ENCODE assay signal across 9 cellular contexts in genomic region chr11:29019960-29020683, GRCh38.
DNase-seq lines count a peak whose midpoint lies in the region; FAIRE-seq and TF ChIP-seq lines count a peak whose summit lies in the region.
"Had no signal": no experiment of that assay in that cellular context is flagged by ENCODE, and none has a peak within 500 bp of the region (broad histone marks: within the 10 kb centered on the region; RNA-seq: fewer than 3 reads in every experiment).

No MANE protein-coding gene starts in this region.

- no peak for TF ChIP-seq POLR2A in H1 (IDR thresholded peaks at IDR 0.05; ENCODE audit: control extremely low read depth in 1 of 2, low read depth in 2 of 2, low read length in 2 of 2)
- TF ChIP-seq POLR2A in adrenal gland (IDR thresholded peaks at IDR 0.05): no peak

- no peak overlapping the region for H3K9ac ChIP-seq in H1 (replicated peaks in 1 of 4; ENCODE audit: extremely low read depth in 1 of 4, low read depth in 3 of 4, low read length in 3 of 4)

- no peak overlapping the region for H2BK12ac ChIP-seq in H1 (ENCODE audit: low read depth, low read length)

- no peak overlapping the region for H4K91ac ChIP-seq in H1 (replicated peaks; ENCODE audit: insufficient read length, low read length)

- no peak overlapping the region for H4K5ac ChIP-seq in H1 (ENCODE audit: insufficient read length, low read depth, low read length)

- H3K9me3 ChIP-seq in H1 (ENCODE audit: insufficient read depth in 2 of 2, low read depth in 1 of 2, low read length in 1 of 2): no peaks in the 10 kb centered on the region
- H3K9me3 ChIP-seq in tibial artery: no peaks in the 10 kb centered on the region
- H3K9me3 ChIP-seq in adrenal gland (replicated peaks in 1 of 3): no peaks in the 10 kb centered on the region
- H3K9me3 ChIP-seq: upper lobe of right lung had no signal

- CTCF ChIA-PET in H1 (lab: Charles Lee; ENCODE audit: partially characterized antibody): interaction anchor here (0.5 to 3.4 kb wide), 36 partner anchors 9 to 1855 kb away, joined by 3 to 24 read pairs (median 4); partner anchors contain the start of gene BDNF

- peak; percentile 59 to 65 for TF ChIP-seq RAD21 in H1 (IDR thresholded peaks at IDR 0.05 in 1 of 2, conservative IDR thresholded peaks at IDR 0.05 in 1 of 2; ENCODE audit: low read depth in 2 of 2, low read length in 2 of 2)

- no peak overlapping the region for H2BK20ac ChIP-seq in H1 (ENCODE audit: low read length)

- H3K27me3 ChIP-seq in H1 (replicated peaks in 1 of 4; ENCODE audit: control insufficient read depth in 3 of 4, extremely low read depth in 1 of 4, insufficient read depth in 3 of 4, low read length in 3 of 4) (no peaks in the 10 kb centered on the region), tibial artery (no peaks in the 10 kb centered on the region), adrenal gland (no peaks in the 10 kb centered on the region)
- H3K27me3 ChIP-seq: upper lobe of right lung had no signal

- no peak for FAIRE-seq in H1 (lab: Jason Lieb, UNC)

- H3K79me2 ChIP-seq in H1 (ENCODE audit: control insufficient read depth in 1 of 2, insufficient read depth in 2 of 2, low read length in 2 of 2): no peaks in the 10 kb centered on the region

- no peak overlapping the region for H3K4me2 ChIP-seq in H1 (ENCODE audit: insufficient read depth in 1 of 2, low read depth in 2 of 2, low read length in 2 of 2)

- H3K27ac Mint-ChIP-seq in osteocyte (ENCODE audit: unreplicated experiment): no peak overlapping the region

- no peak overlapping the region for H3K18ac ChIP-seq in H1 (ENCODE audit: extremely low read depth, low read length)

- no peak overlapping the region for H2AFZ ChIP-seq in H1 (ENCODE audit: low read length)

- no peaks in the 10 kb centered on the region for H3K27me3 Mint-ChIP-seq in osteocyte (ENCODE audit: unreplicated experiment)

- H3K4me1 Mint-ChIP-seq in osteocyte (ENCODE audit: unreplicated experiment): peaks cover 20% of the 10 kb centered on the region

- H3K4me3 Mint-ChIP-seq in osteocyte (ENCODE audit: unreplicated experiment): no peak overlapping the region

- H3K23ac ChIP-seq in H1 (ENCODE audit: insufficient read length): no peak overlapping the region

- H3K36me3 Mint-ChIP-seq in osteocyte (ENCODE audit: unreplicated experiment): no peaks in the 10 kb centered on the region

- POLR2A ChIA-PET in H1 (lab: Charles Lee; ENCODE audit: partially characterized antibody): no interaction called here

- no peak overlapping the region for H4K8ac ChIP-seq in H1 (ENCODE audit: extremely low read depth, insufficient read depth, low read length)

- intact Hi-C loops in tibial artery (cut with DNase I; ENCODE audit: low total_unique reads): no loop called here
- intact Hi-C loops in adrenal gland (cut with DNase I): no loop called here

- TF ChIP-seq EP300 in H1 (IDR thresholded peaks at IDR 0.05; ENCODE audit: borderline replicate concordance in 1 of 2, low read depth in 2 of 2, low read length in 2 of 2): no peak

- DNase-seq in NCI-H460 (ENCODE audit: extremely low read depth, low read depth) (peak; percentile 22), H1 (ENCODE audit: low read depth in 1 of 2, low spot score in 2 of 2) (peak in 1 of 2 experiments; percentile 45), osteocyte (ENCODE audit: extremely low spot score, unreplicated experiment) (no peak), occipital lobe (lab: John Stamatoyannopoulos, UW) (no peak), tibial artery (no peak), adrenal gland (no peak)
- DNase-seq: stimulated activated CD4-positive, alpha-beta T cell treated with anti-CD3 and anti-CD28 coated beads, Interleukin-4, amount 100 ng/mL, for 1 hour; upper lobe of right lung had no signal

- no peak overlapping the region for H3K4ac ChIP-seq in H1 (replicated peaks; ENCODE audit: insufficient read length, low read depth, low read length)

- TF ChIP-seq CTCF in GM12872 (IDR thresholded peaks at IDR 0.05; ENCODE audit: insufficient read depth, low read depth, low read length): 0 out of 3 replicates have a peak, but pooled peaks have one; percentile 14
- peak; percentile 27 to 61 (median 53) for TF ChIP-seq CTCF in H1 (IDR thresholded peaks at IDR 0.05; ENCODE audit: control extremely low read depth in 1 of 3, insufficient read depth in 1 of 3, low read depth in 1 of 3, low read length in 3 of 3)
- TF ChIP-seq CTCF in osteocyte (IDR thresholded peaks at IDR 0.05): peak; percentile 56
- no peak for TF ChIP-seq CTCF in tibial artery (IDR thresholded peaks at IDR 0.05)
- no peak for TF ChIP-seq CTCF in adrenal gland (IDR thresholded peaks at IDR 0.05)

- H2BK120ac ChIP-seq in H1 (replicated peaks; ENCODE audit: low read depth, low read length): no peak overlapping the region

- no peaks in the 10 kb centered on the region for H3K79me1 ChIP-seq in H1 (ENCODE audit: low read depth, low read length)

- H3K27ac ChIP-seq in H1 (ENCODE audit: low read depth, low read length) (no peak overlapping the region), tibial artery (no peak overlapping the region), adrenal gland (no peak overlapping the region)
- H3K27ac ChIP-seq: upper lobe of right lung had no signal

- no peaks in the 10 kb centered on the region; a peak in 1 of 7 replicates for H3K4me1 ChIP-seq in H1 (replicated peaks in 1 of 4; ENCODE audit: control insufficient read depth in 3 of 4, insufficient read depth in 4 of 4, low read length in 3 of 4)
- H3K4me1 ChIP-seq in tibial artery: no peaks in the 10 kb centered on the region
- H3K4me1 ChIP-seq in adrenal gland (replicated peaks in 1 of 2): no peaks in the 10 kb centered on the region
- H3K4me1 ChIP-seq: upper lobe of right lung had no signal

- H3K4me3 ChIP-seq in H1 (ENCODE audit: extremely low read depth in 1 of 4, insufficient read depth in 2 of 4, low read depth in 3 of 4, low read length in 4 of 4) (no peak overlapping the region), tibial artery (no peak overlapping the region), adrenal gland (no peak overlapping the region)
- H3K4me3 ChIP-seq: upper lobe of right lung had no signal

- no peaks in the 10 kb centered on the region for H3K23me2 ChIP-seq in H1 (ENCODE audit: low read depth, low read length)

- no peak overlapping the region for H3K56ac ChIP-seq in H1 (replicated peaks; ENCODE audit: insufficient read length, low read depth, low read length)

- no peaks in the 10 kb centered on the region for H4K20me1 ChIP-seq in H1 (replicated peaks in 1 of 2; ENCODE audit: control insufficient read depth in 1 of 2, insufficient read depth in 2 of 2, low read length in 2 of 2)

- H3K9me3 Mint-ChIP-seq in osteocyte (ENCODE audit: unreplicated experiment): peaks cover 16% of the 10 kb centered on the region

- WGBS in H1 (ENCODE audit: extremely low coverage in 1 of 2, insufficient coverage in 1 of 2, insufficient read length in 1 of 2, insufficient replicate concordance in 2 of 2, low coverage in 1 of 2, low lambda C conversion rate in 2 of 2, missing lambda C conversion rate in 1 of 2), 2 experiments: 80% methylated on average over 3 of the region's 3 CpGs; no CpG with 5 or more reads in 1 of the 2 experiments
- whole genome bisulfite sequencing in adrenal gland, 4 donors: 68 to 76% (median 71%) methylated on average over 3 of the region's 3 CpGs

- H2BK15ac ChIP-seq in H1 (ENCODE audit: low read length): no peak overlapping the region

- no peak overlapping the region for H2BK5ac ChIP-seq in H1 (ENCODE audit: low read depth, low read length)

- H3K36me3 ChIP-seq in H1 (ENCODE audit: control insufficient read depth in 2 of 4, insufficient read depth in 4 of 4, low read length in 3 of 4) (no peaks in the 10 kb centered on the region), tibial artery (no peaks in the 10 kb centered on the region), adrenal gland (replicated peaks in 1 of 2) (no peaks in the 10 kb centered on the region)
- H3K36me3 ChIP-seq: upper lobe of right lung had no signal

- H3K14ac ChIP-seq in H1 (ENCODE audit: insufficient read length): no peak overlapping the region

- H2AK5ac ChIP-seq in H1 (ENCODE audit: low read depth, low read length): no peak overlapping the region

TF ChIP-seq in H1, 55 proteins besides CTCF, POLR2A, EP300 and RAD21:
- no peak for TF ChIP-seq HDAC2 (IDR thresholded peaks at IDR 0.05; ENCODE audit: borderline replicate concordance in 1 of 2, low read depth in 2 of 2, low read length in 2 of 2)
- TF ChIP-seq CEBPB (IDR thresholded peaks at IDR 0.05; ENCODE audit: low read depth, low read length): no peak
- no peak for TF ChIP-seq USF2 (IDR thresholded peaks at IDR 0.05; ENCODE audit: low read length)
- TF ChIP-seq JUN (IDR thresholded peaks at IDR 0.05; ENCODE audit: low read depth, low read length): no peak
- no peak for TF ChIP-seq RFX5 (IDR thresholded peaks at IDR 0.05; ENCODE audit: borderline replicate concordance, low read depth, low read length)
- no peak for TF ChIP-seq TCF12 (IDR thresholded peaks at IDR 0.05; ENCODE audit: low read depth, low read length)

Comparison
In these comparisons a context has a peak if more than half of its experiments do, and no peak if none do; other contexts are left out.
1. CTCF ChIP-seq: peak in GM12872 (single experiment), H1 (3 of 3) and osteocyte (single experiment); none in tibial artery (0 of 2) and adrenal gland (0 of 6).